Comparison of ENCODE assay signal across 17 cellular contexts in the genomic region with DNA sequence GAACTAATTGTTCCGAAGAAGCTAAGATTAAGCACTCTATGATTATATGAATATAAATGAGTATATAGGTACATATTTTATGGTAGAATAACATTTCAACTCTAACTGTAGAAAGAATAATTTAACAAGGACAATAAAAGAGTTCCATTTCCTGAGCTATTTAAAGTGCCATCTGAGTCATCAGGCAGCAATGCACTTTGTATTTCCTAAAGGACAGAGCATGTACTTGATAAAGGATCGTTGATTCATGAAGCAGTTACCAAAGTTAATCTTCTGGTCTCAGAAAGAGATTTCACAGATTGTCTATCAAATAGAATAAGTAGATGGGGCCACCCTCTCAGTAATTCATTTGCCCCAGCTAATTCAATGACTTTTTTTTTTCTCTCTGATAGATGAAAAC.
A peak's percentile ranks its signal among the peaks of the same experiment; 100 is the strongest.
DNase-seq lines count a peak whose midpoint lies in the region; ATAC-seq, FAIRE-seq and TF ChIP-seq lines count a peak whose summit lies in the region.
"Had no signal": no experiment of that assay in that cellular context is flagged by ENCODE, and none has a peak within 500 bp of the region (broad histone marks: within the 10 kb centered on the region; RNA-seq: fewer than 3 reads in every experiment).

No MANE protein-coding gene starts in this region.

- no peak for TF ChIP-seq CTCF in cardiac muscle cell (IDR thresholded peaks at IDR 0.05; ENCODE audit: low read depth, low read length)
- TF ChIP-seq CTCF in fibroblast of the aortic adventitia (IDR thresholded peaks at IDR 0.05; ENCODE audit: insufficient read depth, low read length): no peak
- TF ChIP-seq CTCF in neural progenitor cell (IDR thresholded peaks at IDR 0.05): no peak

- no peaks in the 10 kb centered on the region for H3K27me3 Mint-ChIP-seq in neural progenitor cell (ENCODE audit: insufficient read depth, low read depth)
- H3K27me3 Mint-ChIP-seq: central memory CD8-positive, alpha-beta T cell had no signal

- H3K9ac ChIP-seq in neural progenitor cell: no peak overlapping the region
- H3K9ac ChIP-seq: parathyroid adenoma had no signal

- no peak overlapping the region for H3K4me2 ChIP-seq in neural progenitor cell

- DNase-seq in cardiac muscle cell (ENCODE audit: low read depth in 1 of 2, low spot score in 1 of 2): peak; percentile 3 to 19
- no peak for DNase-seq in left cardiac atrium
- DNase-seq in SW 1271 (lab: John Stamatoyannopoulos, UW): peak; percentile 15 to 61
- DNase-seq in fibroblast of the aortic adventitia (ENCODE audit: low read depth): peak; percentile 23
- DNase-seq in urothelium cell line (ENCODE audit: low spot score): peak; percentile 49
- no peak for DNase-seq in inferior parietal cortex (ENCODE audit: extremely low spot score)
- no peak for DNase-seq in neural progenitor cell (ENCODE audit: low spot score)
- DNase-seq in NCI-H2171 treated with DMSO at 0.1 percent for 48 hours (lab: John Stamatoyannopoulos, UW): no peak
- DNase-seq: activated CD8-positive, alpha-beta memory T cell treated with anti-CD3 and anti-CD28 coated beads for 24 hours; COR-L47; erythroblast; IMR-90; NCI-H526; Right ventricle myocardium superior had no signal

- H3K4me1 ChIP-seq in cardiac muscle cell (ENCODE audit: low read depth): peaks cover 9% of the 10 kb centered on the region
- no peaks in the 10 kb centered on the region for H3K4me1 ChIP-seq in neural progenitor cell
- H3K4me1 ChIP-seq: parathyroid adenoma, tibial nerve had no signal

- H3K4me3 Mint-ChIP-seq in neural progenitor cell: no peak overlapping the region
- H3K4me3 Mint-ChIP-seq: central memory CD8-positive, alpha-beta T cell had no signal

- H3K4me1 Mint-ChIP-seq in neural progenitor cell: peaks cover 14% of the 10 kb centered on the region
- H3K4me1 Mint-ChIP-seq: central memory CD8-positive, alpha-beta T cell had no signal

- no peaks in the 10 kb centered on the region for H3K9me3 Mint-ChIP-seq in neural progenitor cell

- intact Hi-C loops in left cardiac atrium (cut with DNase I): no loop called here

- H3K9me3 ChIP-seq in cardiac muscle cell (ENCODE audit: low read depth): no peaks in the 10 kb centered on the region
- H3K9me3 ChIP-seq in neural progenitor cell (ENCODE audit: low read depth): no peaks in the 10 kb centered on the region
- H3K9me3 ChIP-seq: tibial nerve had no signal

- H2AFZ ChIP-seq in neural progenitor cell (replicated peaks): no peak overlapping the region
- H2AFZ ChIP-seq: parathyroid adenoma had no signal

- H3K27ac Mint-ChIP-seq in neural progenitor cell: no peak overlapping the region

- no peaks in the 10 kb centered on the region for H3K79me2 ChIP-seq in neural progenitor cell (ENCODE audit: low read depth)
- H3K79me2 ChIP-seq: parathyroid adenoma had no signal

- H3K36me3 ChIP-seq in cardiac muscle cell: no peaks in the 10 kb centered on the region
- H3K36me3 ChIP-seq in neural progenitor cell: no peaks in the 10 kb centered on the region
- H3K36me3 ChIP-seq: tibial nerve had no signal

- H4K20me1 ChIP-seq in neural progenitor cell (ENCODE audit: low read depth): no peaks in the 10 kb centered on the region

- H3F3A ChIP-seq in neural progenitor cell (ENCODE audit: low read depth): no peaks in the 10 kb centered on the region

- H3K27me3 ChIP-seq in cardiac muscle cell: no peaks in the 10 kb centered on the region
- no peaks in the 10 kb centered on the region for H3K27me3 ChIP-seq in neural progenitor cell
- H3K27me3 ChIP-seq: tibial nerve had no signal

- no peak for FAIRE-seq in urothelium cell line (lab: Jason Lieb, UNC)

- ATAC-seq in left cardiac atrium: no peak

- H3K27ac ChIP-seq in cardiac muscle cell (no peak overlapping the region), neural progenitor cell (no peak overlapping the region)
- H3K27ac ChIP-seq: parathyroid adenoma, tibial nerve had no signal

- no peaks in the 10 kb centered on the region for H3K36me3 Mint-ChIP-seq in neural progenitor cell

- H3K4me3 ChIP-seq in cardiac muscle cell (no peak overlapping the region), fibroblast of the aortic adventitia (ENCODE audit: low read depth, low read length) (no peak overlapping the region), neural progenitor cell (no peak overlapping the region)
- H3K4me3 ChIP-seq: tibial nerve had no signal

Comparison
In these comparisons a context has a peak if more than half of its experiments do, and no peak if none do; other contexts are left out.
1. DNase-seq: peak in cardiac muscle cell (2 of 2), SW 1271 (2 of 2), fibroblast of the aortic adventitia (single experiment) and urothelium cell line (single experiment); none in left cardiac atrium (single experiment), inferior parietal cortex (single experiment), neural progenitor cell (single experiment) and NCI-H2171 treated with DMSO at 0.1 percent for 48 hours (single experiment).